ENCODE assay signal across 1 cellular context in the genomic region with DNA sequence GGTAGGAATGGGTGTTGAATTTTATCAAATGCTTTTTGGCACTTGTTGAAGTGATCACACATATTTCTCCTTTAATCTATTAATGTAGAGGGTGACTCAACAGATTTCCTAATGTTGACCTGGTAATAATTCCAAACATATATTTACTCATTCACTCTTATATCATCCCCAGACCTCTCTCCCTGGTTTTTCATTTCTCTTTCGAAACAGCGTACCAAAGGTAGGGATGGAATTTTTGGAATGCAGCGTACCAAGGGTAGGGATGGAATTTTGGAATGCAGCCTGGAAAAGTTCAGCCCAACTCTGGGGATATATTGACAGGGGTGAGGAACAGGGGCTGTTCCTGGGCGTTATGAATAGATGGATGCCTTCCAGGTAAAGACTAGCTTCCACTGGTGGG.
A peak's percentile ranks its signal among the peaks of the same experiment; 100 is the strongest.
TF ChIP-seq lines count a peak whose summit lies in the region.

No MANE protein-coding gene starts in this region.

TF ChIP-seq in Ishikawa, 13 proteins besides CTCF, POLR2A, EP300 and RAD21 (continued from another document):
- TF ChIP-seq, protein P1, sequence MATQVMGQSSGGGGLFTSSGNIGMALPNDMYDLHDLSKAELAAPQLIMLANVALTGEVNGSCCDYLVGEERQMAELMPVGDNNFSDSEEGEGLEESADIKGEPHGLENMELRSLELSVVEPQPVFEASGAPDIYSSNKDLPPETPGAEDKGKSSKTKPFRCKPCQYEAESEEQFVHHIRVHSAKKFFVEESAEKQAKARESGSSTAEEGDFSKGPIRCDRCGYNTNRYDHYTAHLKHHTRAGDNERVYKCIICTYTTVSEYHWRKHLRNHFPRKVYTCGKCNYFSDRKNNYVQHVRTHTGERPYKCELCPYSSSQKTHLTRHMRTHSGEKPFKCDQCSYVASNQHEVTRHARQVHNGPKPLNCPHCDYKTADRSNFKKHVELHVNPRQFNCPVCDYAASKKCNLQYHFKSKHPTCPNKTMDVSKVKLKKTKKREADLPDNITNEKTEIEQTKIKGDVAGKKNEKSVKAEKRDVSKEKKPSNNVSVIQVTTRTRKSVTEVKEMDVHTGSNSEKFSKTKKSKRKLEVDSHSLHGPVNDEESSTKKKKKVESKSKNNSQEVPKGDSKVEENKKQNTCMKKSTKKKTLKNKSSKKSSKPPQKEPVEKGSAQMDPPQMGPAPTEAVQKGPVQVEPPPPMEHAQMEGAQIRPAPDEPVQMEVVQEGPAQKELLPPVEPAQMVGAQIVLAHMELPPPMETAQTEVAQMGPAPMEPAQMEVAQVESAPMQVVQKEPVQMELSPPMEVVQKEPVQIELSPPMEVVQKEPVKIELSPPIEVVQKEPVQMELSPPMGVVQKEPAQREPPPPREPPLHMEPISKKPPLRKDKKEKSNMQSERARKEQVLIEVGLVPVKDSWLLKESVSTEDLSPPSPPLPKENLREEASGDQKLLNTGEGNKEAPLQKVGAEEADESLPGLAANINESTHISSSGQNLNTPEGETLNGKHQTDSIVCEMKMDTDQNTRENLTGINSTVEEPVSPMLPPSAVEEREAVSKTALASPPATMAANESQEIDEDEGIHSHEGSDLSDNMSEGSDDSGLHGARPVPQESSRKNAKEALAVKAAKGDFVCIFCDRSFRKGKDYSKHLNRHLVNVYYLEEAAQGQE (IDR thresholded peaks at IDR 0.05; ENCODE audit: low read depth), result no peak
- peak; percentile 21; the same call in 1 of the 2 replicates for TF ChIP-seq FOXM1 (IDR thresholded peaks at IDR 0.05; ENCODE audit: borderline replicate concordance, low read depth)
